Comparison of ENCODE assay signal across 8 cellular contexts in the genomic region with DNA sequence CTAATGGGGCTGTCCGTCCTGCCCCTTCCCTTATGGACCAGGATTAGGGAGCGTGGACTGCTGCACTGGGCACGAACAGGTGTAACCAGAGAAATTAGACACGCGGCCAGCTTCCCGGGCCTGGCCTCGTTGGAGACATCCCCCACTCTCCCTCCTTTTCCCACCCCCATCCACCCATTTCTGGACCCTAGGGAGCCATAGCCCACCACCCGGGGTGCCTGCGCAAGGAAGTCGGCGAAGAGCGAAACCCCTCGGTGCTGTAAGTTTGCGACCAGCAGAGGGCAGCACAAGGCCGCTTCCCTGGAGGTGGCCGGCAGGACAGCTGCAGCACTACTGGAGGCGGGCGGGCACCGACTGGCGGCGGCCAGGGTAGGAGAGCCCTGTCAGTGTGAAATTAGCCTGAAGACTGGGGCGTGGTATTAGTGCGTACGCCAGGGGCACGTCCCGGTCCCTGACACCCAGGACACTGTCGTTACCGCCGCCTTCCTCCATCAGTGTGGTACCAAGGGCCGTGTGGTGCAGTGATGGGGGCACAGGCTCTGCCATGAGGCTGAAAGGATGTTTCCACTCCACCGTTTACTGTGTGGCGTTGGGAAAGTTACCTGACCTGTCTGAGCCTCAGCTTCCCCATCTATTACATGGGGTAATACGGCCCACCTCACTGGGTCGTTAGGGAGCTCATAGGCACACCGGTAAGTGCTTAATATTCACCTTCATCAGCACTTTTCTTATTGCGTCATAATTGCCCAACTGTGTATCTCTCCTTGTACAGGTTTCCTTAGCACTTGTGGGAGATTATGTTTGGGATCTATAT. TPM values are rescaled to one million over a fixed set of nuclear protein-coding genes. Genes with fewer than 3 reads are reported as not detected.
DNase-seq lines count a peak whose midpoint lies in the region; ATAC-seq and TF ChIP-seq lines count a peak whose summit lies in the region.

No MANE protein-coding gene starts in this region.

- no peaks in the 10 kb centered on the region for H3K36me3 Mint-ChIP-seq in activated CD4-positive, alpha-beta T cell treated with anti-CD3 and anti-CD28 coated beads, Interleukin-2, amount 10 ng/mL, durations not matched to agents 7 days and 5 days (ENCODE audit: low read depth)

- peak; percentile 89 to 96 for TF ChIP-seq RAD21 in liver (IDR thresholded peaks at IDR 0.05)

- no peak overlapping the region for H3K27ac ChIP-seq in liver (ENCODE audit: low read depth in 1 of 2, low read length in 2 of 2)

- peaks cover 3% of the 10 kb centered on the region for H3K4me1 Mint-ChIP-seq in activated CD4-positive, alpha-beta T cell treated with anti-CD3 and anti-CD28 coated beads, Interleukin-2, amount 10 ng/mL, durations not matched to agents 7 days and 5 days

- no peaks in the 10 kb centered on the region for H3K9me3 Mint-ChIP-seq in activated CD4-positive, alpha-beta T cell treated with anti-CD3 and anti-CD28 coated beads, Interleukin-2, amount 10 ng/mL, durations not matched to agents 7 days and 5 days

- TF ChIP-seq CTCF in choroid plexus epithelial cell (conservative IDR thresholded peaks at IDR 0.05; ENCODE audit: low read depth, low read length) (peak; percentile 91), liver (IDR thresholded peaks at IDR 0.05; ENCODE audit: low read depth, low read length, missing input control) (peak; percentile 78)

- no peak overlapping the region for H3K4me3 Mint-ChIP-seq in activated CD4-positive, alpha-beta T cell treated with anti-CD3 and anti-CD28 coated beads, Interleukin-2, amount 10 ng/mL, durations not matched to agents 7 days and 5 days

- no peak overlapping the region for H3K4me3 ChIP-seq in choroid plexus epithelial cell (ENCODE audit: low read depth, low read length)
- no peak overlapping the region for H3K4me3 ChIP-seq in liver (ENCODE audit: low read depth in 1 of 3, low read length in 3 of 3)

- peak; percentile 42 for DNase-seq in NCI-H748 treated with DMSO at 0.1 percent for 48 hours (lab: John Stamatoyannopoulos, UW)
- DNase-seq in activated CD4-positive, alpha-beta T cell treated with anti-CD3 and anti-CD28 coated beads, Interleukin-2, amount 10 ng/mL, durations not matched to agents 7 days and 5 days: peak; percentile 82
- DNase-seq in choroid plexus epithelial cell (ENCODE audit: low read depth): peak; percentile 82
- peak; percentile 76 to 86 for DNase-seq in stimulated activated CD4-positive, alpha-beta T cell treated with anti-CD3 and anti-CD28 coated beads, Interleukin-4, amount 100 ng/mL, for 48 hours (ENCODE audit: low read depth in 2 of 2)
- DNase-seq in cortex of kidney (lab: John Stamatoyannopoulos, UW): no peak

- H3K27me3 Mint-ChIP-seq in activated CD4-positive, alpha-beta T cell treated with anti-CD3 and anti-CD28 coated beads, Interleukin-2, amount 10 ng/mL, durations not matched to agents 7 days and 5 days: peaks cover 32% of the 10 kb centered on the region

- H3K9me3 ChIP-seq in liver (ENCODE audit: control insufficient read depth in 4 of 4, low read length in 3 of 4): no peaks in the 10 kb centered on the region

- peaks cover 0 to 9% (median 2%) of the 10 kb centered on the region in 4 donors for H3K4me1 ChIP-seq in liver (ENCODE audit: control insufficient read depth in 4 of 4, insufficient read depth in 4 of 4, low read length in 3 of 4)

- H3K36me3 ChIP-seq in liver (ENCODE audit: control insufficient read depth in 4 of 4, insufficient read depth in 3 of 4, low read depth in 1 of 4, low read length in 3 of 4): no peaks in the 10 kb centered on the region

- CTCF ChIA-PET in activated CD4-positive, alpha-beta T cell treated with anti-CD3 and anti-CD28 coated beads, Interleukin-2, amount 10 ng/mL, durations not matched to agents 7 days and 5 days (lab: Charles Lee): interaction anchor here (0.5 to 4.2 kb wide), 26 partner anchors 9 to 707 kb away, joined by 3 to 25 read pairs (median 4); a partner anchor contains a TSS

- peaks cover 0 to 11% (median 4%) of the 10 kb centered on the region in 4 donors for H3K27me3 ChIP-seq in liver (ENCODE audit: control insufficient read depth in 4 of 4, insufficient read depth in 4 of 4, low read length in 3 of 4)

- ATAC-seq in GM18498 (IDR thresholded peaks at IDR 0.05; ENCODE audit: unreplicated experiment) (peak; percentile 86), HG03469 (IDR thresholded peaks at IDR 0.05; ENCODE audit: unreplicated experiment) (peak; percentile 67)

- no peak overlapping the region for H3K27ac Mint-ChIP-seq in activated CD4-positive, alpha-beta T cell treated with anti-CD3 and anti-CD28 coated beads, Interleukin-2, amount 10 ng/mL, durations not matched to agents 7 days and 5 days

- H3K9ac ChIP-seq in liver (ENCODE audit: low read depth in 1 of 2, low read length in 2 of 2): no peak overlapping the region

- POLR2A ChIA-PET in activated CD4-positive, alpha-beta T cell treated with anti-CD3 and anti-CD28 coated beads, Interleukin-2, amount 10 ng/mL, durations not matched to agents 7 days and 5 days (lab: Charles Lee): no interaction called here

- 12% methylated on average over 36 of the region's 36 CpGs for WGBS in liver

TF ChIP-seq in liver, 16 proteins besides CTCF, POLR2A, EP300 and RAD21:
- TF ChIP-seq, protein P1, sequence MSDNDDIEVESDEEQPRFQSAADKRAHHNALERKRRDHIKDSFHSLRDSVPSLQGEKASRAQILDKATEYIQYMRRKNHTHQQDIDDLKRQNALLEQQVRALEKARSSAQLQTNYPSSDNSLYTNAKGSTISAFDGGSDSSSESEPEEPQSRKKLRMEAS (IDR thresholded peaks at IDR 0.05): no peak
- TF ChIP-seq JUND (IDR thresholded peaks at IDR 0.05) (no peak), GABPA (IDR thresholded peaks at IDR 0.05 in 1 of 2, conservative IDR thresholded peaks at IDR 0.05 in 1 of 2) (no peak), EGR1 (IDR thresholded peaks at IDR 0.05; ENCODE audit: low read depth in 2 of 2) (no peak), HNF4A (conservative IDR thresholded peaks at IDR 0.05) (no peak), FOXA2 (IDR thresholded peaks at IDR 0.05) (no peak), YY1 (IDR thresholded peaks at IDR 0.05) (no peak), FOXA1 (IDR thresholded peaks at IDR 0.05) (no peak), RXRA (IDR thresholded peaks at IDR 0.05) (no peak), TAF1 (conservative IDR thresholded peaks at IDR 0.05) (no peak), NR2F2 (IDR thresholded peaks at IDR 0.05) (no peak), HNF4G (IDR thresholded peaks at IDR 0.05) (no peak), SP1 (IDR thresholded peaks at IDR 0.05) (no peak)
- TF ChIP-seq, protein P2, sequence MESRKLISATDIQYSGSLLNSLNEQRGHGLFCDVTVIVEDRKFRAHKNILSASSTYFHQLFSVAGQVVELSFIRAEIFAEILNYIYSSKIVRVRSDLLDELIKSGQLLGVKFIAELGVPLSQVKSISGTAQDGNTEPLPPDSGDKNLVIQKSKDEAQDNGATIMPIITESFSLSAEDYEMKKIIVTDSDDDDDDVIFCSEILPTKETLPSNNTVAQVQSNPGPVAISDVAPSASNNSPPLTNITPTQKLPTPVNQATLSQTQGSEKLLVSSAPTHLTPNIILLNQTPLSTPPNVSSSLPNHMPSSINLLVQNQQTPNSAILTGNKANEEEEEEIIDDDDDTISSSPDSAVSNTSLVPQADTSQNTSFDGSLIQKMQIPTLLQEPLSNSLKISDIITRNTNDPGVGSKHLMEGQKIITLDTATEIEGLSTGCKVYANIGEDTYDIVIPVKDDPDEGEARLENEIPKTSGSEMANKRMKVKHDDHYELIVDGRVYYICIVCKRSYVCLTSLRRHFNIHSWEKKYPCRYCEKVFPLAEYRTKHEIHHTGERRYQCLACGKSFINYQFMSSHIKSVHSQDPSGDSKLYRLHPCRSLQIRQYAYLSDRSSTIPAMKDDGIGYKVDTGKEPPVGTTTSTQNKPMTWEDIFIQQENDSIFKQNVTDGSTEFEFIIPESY (IDR thresholded peaks at IDR 0.05): no peak
- TF ChIP-seq, protein P3, sequence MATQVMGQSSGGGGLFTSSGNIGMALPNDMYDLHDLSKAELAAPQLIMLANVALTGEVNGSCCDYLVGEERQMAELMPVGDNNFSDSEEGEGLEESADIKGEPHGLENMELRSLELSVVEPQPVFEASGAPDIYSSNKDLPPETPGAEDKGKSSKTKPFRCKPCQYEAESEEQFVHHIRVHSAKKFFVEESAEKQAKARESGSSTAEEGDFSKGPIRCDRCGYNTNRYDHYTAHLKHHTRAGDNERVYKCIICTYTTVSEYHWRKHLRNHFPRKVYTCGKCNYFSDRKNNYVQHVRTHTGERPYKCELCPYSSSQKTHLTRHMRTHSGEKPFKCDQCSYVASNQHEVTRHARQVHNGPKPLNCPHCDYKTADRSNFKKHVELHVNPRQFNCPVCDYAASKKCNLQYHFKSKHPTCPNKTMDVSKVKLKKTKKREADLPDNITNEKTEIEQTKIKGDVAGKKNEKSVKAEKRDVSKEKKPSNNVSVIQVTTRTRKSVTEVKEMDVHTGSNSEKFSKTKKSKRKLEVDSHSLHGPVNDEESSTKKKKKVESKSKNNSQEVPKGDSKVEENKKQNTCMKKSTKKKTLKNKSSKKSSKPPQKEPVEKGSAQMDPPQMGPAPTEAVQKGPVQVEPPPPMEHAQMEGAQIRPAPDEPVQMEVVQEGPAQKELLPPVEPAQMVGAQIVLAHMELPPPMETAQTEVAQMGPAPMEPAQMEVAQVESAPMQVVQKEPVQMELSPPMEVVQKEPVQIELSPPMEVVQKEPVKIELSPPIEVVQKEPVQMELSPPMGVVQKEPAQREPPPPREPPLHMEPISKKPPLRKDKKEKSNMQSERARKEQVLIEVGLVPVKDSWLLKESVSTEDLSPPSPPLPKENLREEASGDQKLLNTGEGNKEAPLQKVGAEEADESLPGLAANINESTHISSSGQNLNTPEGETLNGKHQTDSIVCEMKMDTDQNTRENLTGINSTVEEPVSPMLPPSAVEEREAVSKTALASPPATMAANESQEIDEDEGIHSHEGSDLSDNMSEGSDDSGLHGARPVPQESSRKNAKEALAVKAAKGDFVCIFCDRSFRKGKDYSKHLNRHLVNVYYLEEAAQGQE (IDR thresholded peaks at IDR 0.05): no peak
- TF ChIP-seq, protein P4, sequence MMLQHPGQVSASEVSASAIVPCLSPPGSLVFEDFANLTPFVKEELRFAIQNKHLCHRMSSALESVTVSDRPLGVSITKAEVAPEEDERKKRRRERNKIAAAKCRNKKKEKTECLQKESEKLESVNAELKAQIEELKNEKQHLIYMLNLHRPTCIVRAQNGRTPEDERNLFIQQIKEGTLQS (IDR thresholded peaks at IDR 0.05): no peak

RNA-seq across cellular contexts. Expression of a gene that starts 28.8 kb away (rescaled TPM):
- total RNA-seq in activated CD4-positive, alpha-beta T cell treated with anti-CD3 and anti-CD28 coated beads, Interleukin-2, amount 10 ng/mL, durations not matched to agents 7 days and 5 days: not detected
- total RNA-seq in liver: not detected
- polyA plus RNA-seq in liver: under 1 TPM in 1 of 2 donors, not detected in 1; 0.05 TPM

RNA-seq across cellular contexts. Expression of a gene that starts 36.0 kb away (rescaled TPM):
- not detected for total RNA-seq in activated CD4-positive, alpha-beta T cell treated with anti-CD3 and anti-CD28 coated beads, Interleukin-2, amount 10 ng/mL, durations not matched to agents 7 days and 5 days
- total RNA-seq in liver: not detected
- not detected for polyA plus RNA-seq in liver

RNA-seq across cellular contexts. Expression of a gene that starts 51.2 kb away (rescaled TPM):
- not detected for total RNA-seq in activated CD4-positive, alpha-beta T cell treated with anti-CD3 and anti-CD28 coated beads, Interleukin-2, amount 10 ng/mL, durations not matched to agents 7 days and 5 days
- total RNA-seq in liver: under 1 TPM; 0.19 to 0.25 TPM
- under 1 TPM in 1 of 2 donors, not detected in 1; 0.03 TPM for polyA plus RNA-seq in liver
